In genomic region chr16:24046442-24046841, GRCh38 we compare ENCODE assay signal across 1 cellular context.
TF ChIP-seq lines count a peak whose summit lies in the region.

No MANE protein-coding gene starts in this region.

TF ChIP-seq in H1, 55 proteins besides CTCF, POLR2A, EP300 and RAD21:
- TF ChIP-seq SAP30 (IDR thresholded peaks at IDR 0.05; ENCODE audit: insufficient read depth, insufficient replicate concordance, low read length): no peak
- TF ChIP-seq TEAD4 (IDR thresholded peaks at IDR 0.05; ENCODE audit: low read depth, low read length): 0 out of 2 replicates have a peak, but pooled peaks have one; percentile 45
- no peak for TF ChIP-seq CTBP2 (IDR thresholded peaks at IDR 0.05; ENCODE audit: borderline replicate concordance, insufficient read depth, insufficient read length, low read length)
- 0 out of 4 replicates have a peak, but pooled peaks of 1 of the 2 experiments have one; percentile 22 for TF ChIP-seq SIN3A (conservative IDR thresholded peaks at IDR 0.05 in 1 of 2, IDR thresholded peaks at IDR 0.05 in 1 of 2; ENCODE audit: low read depth in 1 of 2, low read length in 2 of 2)
- no peak for TF ChIP-seq KDM5A (IDR thresholded peaks at IDR 0.05; ENCODE audit: low read length)
- no peak for TF ChIP-seq SIX5 (IDR thresholded peaks at IDR 0.05; ENCODE audit: low read depth, low read length)
- TF ChIP-seq TAF1 (IDR thresholded peaks at IDR 0.05; ENCODE audit: low read depth, low read length): no peak
- TF ChIP-seq SP1 (IDR thresholded peaks at IDR 0.05; ENCODE audit: low read depth, low read length): no peak
- TF ChIP-seq EGR1 (IDR thresholded peaks at IDR 0.05; ENCODE audit: borderline replicate concordance, low read depth, low read length): no peak
- no peak for TF ChIP-seq ATF3 (IDR thresholded peaks at IDR 0.05; ENCODE audit: insufficient read depth, low read depth, low read length)
- TF ChIP-seq SP2 (IDR thresholded peaks at IDR 0.05; ENCODE audit: low read length): no peak
- TF ChIP-seq USF2 (IDR thresholded peaks at IDR 0.05; ENCODE audit: low read length): no peak
- no peak for TF ChIP-seq SUZ12 (IDR thresholded peaks at IDR 0.05; ENCODE audit: low read length)
- TF ChIP-seq TBP (IDR thresholded peaks at IDR 0.05; ENCODE audit: low read depth, low read length): no peak
- no peak for TF ChIP-seq GABPA (IDR thresholded peaks at IDR 0.05; ENCODE audit: borderline replicate concordance, insufficient read depth, low read length)
- no peak for TF ChIP-seq CHD1 (IDR thresholded peaks at IDR 0.05; ENCODE audit: low read depth, low read length)
- no peak for TF ChIP-seq RFX5 (IDR thresholded peaks at IDR 0.05; ENCODE audit: borderline replicate concordance, low read depth, low read length)
- 0 out of 2 replicates have a peak, but pooled peaks have one; percentile 38 for TF ChIP-seq SP4 (IDR thresholded peaks at IDR 0.05; ENCODE audit: low read length)
- no peak for TF ChIP-seq BACH1 (IDR thresholded peaks at IDR 0.05; ENCODE audit: low read length)
- no peak for TF ChIP-seq SRF (IDR thresholded peaks at IDR 0.05; ENCODE audit: low read depth, low read length)
- TF ChIP-seq ATF2 (IDR thresholded peaks at IDR 0.05; ENCODE audit: low read length): no peak
- no peak for TF ChIP-seq NANOG (IDR thresholded peaks at IDR 0.05; ENCODE audit: insufficient read depth, low read depth, low read length, poor library complexity, severe bottlenecking)
- TF ChIP-seq RXRA (IDR thresholded peaks at IDR 0.05; ENCODE audit: insufficient read depth, low read depth, low read length): no peak
- no peak for TF ChIP-seq CREB1 (IDR thresholded peaks at IDR 0.05)
